14 cellular contexts compared by ENCODE assay signal in genomic region chr2:182694189-182694588, GRCh38.
"Had no signal": no experiment of that assay in that cellular context is flagged by ENCODE, and none has a peak within 500 bp of the region (broad histone marks: within the 10 kb centered on the region; RNA-seq: fewer than 3 reads in every experiment).

No MANE protein-coding gene starts in this region.

- H3K9me3 Mint-ChIP-seq: nephron had no signal

- H3K27ac Mint-ChIP-seq: naive B cell, nephron had no signal

- ATAC-seq: esophagus mucosa, heart left ventricle, left colon, left ventricle myocardium superior had no signal

- H3K4me1 Mint-ChIP-seq: naive B cell, nephron had no signal

- DNase-seq: cortex of kidney; dorsolateral prefrontal cortex; effector CD8-positive, alpha-beta T cell; heart left ventricle; hippocampal formation; left colon; left ventricle myocardium superior; mesenchymal stem cell; naive B cell; sigmoid colon; stimulated activated naive CD4-positive, alpha-beta T cell; trophoblast cell had no signal

- H3K4me3 Mint-ChIP-seq: naive B cell, nephron had no signal

- H3K36me3 Mint-ChIP-seq: naive B cell had no signal
